In genomic region chr4:94461506-94461905, GRCh38 we compare ENCODE assay signal across 20 cellular contexts.
"Had no signal": no experiment of that assay in that cellular context is flagged by ENCODE, and none has a peak within 500 bp of the region (broad histone marks: within the 10 kb centered on the region; RNA-seq: fewer than 3 reads in every experiment).

No MANE protein-coding gene starts in this region.

- H3K27ac Mint-ChIP-seq: activated naive CD8-positive, alpha-beta T cell; effector memory CD8-positive, alpha-beta T cell; natural killer cell; stimulated activated naive CD8-positive, alpha-beta T cell treated with anti-CD3 and anti-CD28 coated beads, Interleukin-15, Interleukin-2, amounts not matched to agents 100 ng/mL and 50 ng/mL, for 24 hours had no signal

- H3K27me3 Mint-ChIP-seq: activated naive CD8-positive, alpha-beta T cell; effector memory CD8-positive, alpha-beta T cell; stimulated activated naive CD8-positive, alpha-beta T cell treated with anti-CD3 and anti-CD28 coated beads, Interleukin-15, Interleukin-2, amounts not matched to agents 100 ng/mL and 50 ng/mL, for 24 hours had no signal

- H3K27me3 ChIP-seq: cardiac muscle cell had no signal

- DNase-seq: activated CD4-positive, alpha-beta T cell treated with anti-CD3 and anti-CD28 coated beads, Interleukin-2, amount 50 U/mL, for 4 hours; activated CD4-positive, CD25-positive, alpha-beta regulatory T cell treated with anti-CD3 and anti-CD28 coated beads, Interleukin-2, amount 50 U/mL, for 72 hours; activated gamma-delta T cell; effector memory CD8-positive, alpha-beta T cell; glutamatergic neuron; kidney; mesenchymal stem cell; natural killer cell; nucleus accumbens; posterior cingulate gyrus; retina; stimulated activated CD4-positive, alpha-beta T cell treated with anti-CD3 and anti-CD28 coated beads, Interleukin-15, amount 100 ng/mL, for 24 hours; stimulated activated CD4-positive, alpha-beta T cell treated with anti-CD3 and anti-CD28 coated beads, Interleukin-2, amount 100 ng/mL, for 48 hours; T-helper 1 cell; T-helper 9 cell had no signal

- H3K36me3 Mint-ChIP-seq: natural killer cell had no signal

- H3K27ac ChIP-seq: cardiac muscle cell, skin epidermis had no signal

- H3K4me3 ChIP-seq: cardiac muscle cell, skin epidermis had no signal

- ATAC-seq: effector memory CD8-positive, alpha-beta T cell; natural killer cell; SK-N-SH treated with all-trans-retinoic acid at 6 μM for 48 hours had no signal

- H3K4me3 Mint-ChIP-seq: activated naive CD8-positive, alpha-beta T cell; effector memory CD8-positive, alpha-beta T cell; natural killer cell; stimulated activated naive CD8-positive, alpha-beta T cell treated with anti-CD3 and anti-CD28 coated beads, Interleukin-15, Interleukin-2, amounts not matched to agents 100 ng/mL and 50 ng/mL, for 24 hours had no signal

- H3K9me3 Mint-ChIP-seq: effector memory CD8-positive, alpha-beta T cell; natural killer cell; stimulated activated naive CD8-positive, alpha-beta T cell treated with anti-CD3 and anti-CD28 coated beads, Interleukin-15, Interleukin-2, amounts not matched to agents 100 ng/mL and 50 ng/mL, for 24 hours had no signal
